Comparison of ENCODE assay signal across 31 cellular contexts in genomic region chr15:70876683-70877082, GRCh38. TPM values are rescaled to one million over a fixed set of nuclear protein-coding genes. Genes with fewer than 3 reads are reported as not detected.
"Had no signal": no experiment of that assay in that cellular context is flagged by ENCODE, and none has a peak within 500 bp of the region (broad histone marks: within the 10 kb centered on the region; RNA-seq: fewer than 3 reads in every experiment).

No MANE protein-coding gene starts in this region.

- H3K36me3 Mint-ChIP-seq: activated CD4-positive, alpha-beta memory T cell treated with anti-CD3 and anti-CD28 coated beads for 36 hours; activated naive CD4-positive, alpha-beta T cell treated with anti-CD3 and anti-CD28 coated beads, Interleukin-2, amount 50 U/mL, for 72 hours had no signal

- H3K4me3 ChIP-seq: adrenal gland, K562 had no signal

- H3K4me1 ChIP-seq: adrenal gland had no signal

- H3K4me1 Mint-ChIP-seq: activated B cell treated with CpG ODN at 0.5 μM for 24 hours, brain had no signal

- H3K27me3 ChIP-seq: adrenal gland had no signal

- ATAC-seq: activated naive CD4-positive, alpha-beta T cell treated with anti-CD3 and anti-CD28 coated beads, Interleukin-2, amount 50 U/mL, for 72 hours; activated T-cell treated with anti-CD3 and anti-CD28 coated beads, Interleukin-2, amount 50 U/mL, for 4 hours; K562 had no signal

- H3K36me3 ChIP-seq: adrenal gland had no signal

- H3K9me3 ChIP-seq: adrenal gland had no signal

- H3K4me3 Mint-ChIP-seq: activated B cell treated with CpG ODN at 0.5 μM for 24 hours; activated CD4-positive, alpha-beta memory T cell treated with anti-CD3 and anti-CD28 coated beads for 36 hours; activated naive CD4-positive, alpha-beta T cell treated with anti-CD3 and anti-CD28 coated beads for 36 hours; activated T-cell treated with anti-CD3 and anti-CD28 coated beads, Interleukin-2, amount 50 U/mL, for 4 hours; activated T-helper 1 cell treated with anti-CD3 and anti-CD28 coated beads, Interleukin-12 subunit alpha, Interleukin-12 subunit beta, Interleukin-2, Interleukin-4 antibody, amounts not matched to agents 30 ng/mL and 10 ng/mL and 1 ng/mL, durations not matched to agents 14 hours and 24 hours and 36 hours; brain had no signal

- FAIRE-seq: astrocyte, K562 had no signal

- DNase-seq: activated B cell treated with CpG ODN at 0.5 μM for 24 hours; activated CD4-positive, alpha-beta memory T cell treated with anti-CD3 and anti-CD28 coated beads for 36 hours; activated CD4-positive, alpha-beta T cell treated with anti-CD3 and anti-CD28 coated beads for 4 hours; activated CD4-positive, alpha-beta T cell treated with anti-CD3 and anti-CD28 coated beads, Interleukin-2, amount 50 U/mL, for 1 hour; activated CD4-positive, CD25-positive, alpha-beta regulatory T cell treated with anti-CD3 and anti-CD28 coated beads, Interleukin-2, amount 50 U/mL, for 72 hours; activated CD8-positive, alpha-beta memory T cell treated with anti-CD3 and anti-CD28 coated beads, Interleukin-2, amount 50 U/mL, for 4 hours; activated gamma-delta T cell treated with Interleukin-2 at 50 U/mL for 16 hours; activated naive CD4-positive, alpha-beta T cell treated with anti-CD3 and anti-CD28 coated beads for 36 hours; activated T-cell treated with anti-CD3 and anti-CD28 coated beads for 4 hours; activated T-cell treated with anti-CD3 and anti-CD28 coated beads, Interleukin-2, amount 50 U/mL, for 4 hours; adrenal gland; central memory CD4-positive, alpha-beta T cell; NCI-H1048; NCI-H1105 treated with DMSO at 0.1 percent for 48 hours; NCI-H1436; NCI-H1694; NCI-H2029; NCI-H345; NCI-H524 treated with DMSO at 0.1 percent for 48 hours; NK-92 treated with Interleukin-12 subunit alpha and Interleukin-12 subunit beta, amount 100 ng/mL, for 24 hours; OCI-M1; Right ventricle myocardium superior; SW 1271; T-helper 1 cell; T-helper 2 cell; T-helper 9 cell had no signal

- H3K9me3 Mint-ChIP-seq: activated B cell treated with CpG ODN at 0.5 μM for 24 hours; activated CD4-positive, alpha-beta memory T cell treated with anti-CD3 and anti-CD28 coated beads for 36 hours; activated naive CD4-positive, alpha-beta T cell treated with anti-CD3 and anti-CD28 coated beads for 36 hours; activated naive CD4-positive, alpha-beta T cell treated with anti-CD3 and anti-CD28 coated beads, Interleukin-2, amount 50 U/mL, for 72 hours; activated T-helper 1 cell treated with anti-CD3 and anti-CD28 coated beads, Interleukin-12 subunit alpha, Interleukin-12 subunit beta, Interleukin-2, Interleukin-4 antibody, amounts not matched to agents 30 ng/mL and 10 ng/mL and 1 ng/mL, durations not matched to agents 14 hours and 24 hours and 36 hours had no signal

- H3K27ac ChIP-seq: adrenal gland had no signal

- H3K27ac Mint-ChIP-seq: activated B cell treated with CpG ODN at 0.5 μM for 24 hours; activated CD4-positive, alpha-beta memory T cell treated with anti-CD3 and anti-CD28 coated beads for 36 hours; activated naive CD4-positive, alpha-beta T cell treated with anti-CD3 and anti-CD28 coated beads for 36 hours; activated naive CD4-positive, alpha-beta T cell treated with anti-CD3 and anti-CD28 coated beads, Interleukin-2, amount 50 U/mL, for 72 hours; activated T-helper 1 cell treated with anti-CD3 and anti-CD28 coated beads, Interleukin-12 subunit alpha, Interleukin-12 subunit beta, Interleukin-2, Interleukin-4 antibody, amounts not matched to agents 30 ng/mL and 10 ng/mL and 1 ng/mL, durations not matched to agents 14 hours and 24 hours and 36 hours; brain had no signal

RNA-seq across cellular contexts. Expression of gene THAP10, which starts 15.6 kb away (rescaled TPM):
- total RNA-seq: activated naive CD4-positive, alpha-beta T cell treated with anti-CD3 and anti-CD28 coated beads for 36 hours; activated T-cell treated with anti-CD3 and anti-CD28 coated beads, Interleukin-2, amount 50 U/mL, for 4 hours; activated T-helper 1 cell treated with anti-CD3 and anti-CD28 coated beads, Interleukin-12 subunit alpha, Interleukin-12 subunit beta, Interleukin-2, Interleukin-4 antibody, amounts not matched to agents 30 ng/mL and 10 ng/mL and 1 ng/mL, durations not matched to agents 14 hours and 24 hours and 36 hours had no signal

RNA-seq across cellular contexts. Expression of gene LRRC49, which starts 15.9 kb away (rescaled TPM):
- total RNA-seq: activated naive CD4-positive, alpha-beta T cell treated with anti-CD3 and anti-CD28 coated beads for 36 hours; activated naive CD4-positive, alpha-beta T cell treated with anti-CD3 and anti-CD28 coated beads, Interleukin-2, amount 50 U/mL, for 72 hours; activated T-cell treated with anti-CD3 and anti-CD28 coated beads, Interleukin-2, amount 50 U/mL, for 4 hours; activated T-helper 1 cell treated with anti-CD3 and anti-CD28 coated beads, Interleukin-12 subunit alpha, Interleukin-12 subunit beta, Interleukin-2, Interleukin-4 antibody, amounts not matched to agents 30 ng/mL and 10 ng/mL and 1 ng/mL, durations not matched to agents 14 hours and 24 hours and 36 hours; K562 had no signal

RNA-seq across cellular contexts. Expression of gene LARP6, which starts 22.7 kb away (rescaled TPM):
- total RNA-seq: activated B cell treated with CpG ODN at 0.5 μM for 24 hours; activated naive CD4-positive, alpha-beta T cell treated with anti-CD3 and anti-CD28 coated beads for 36 hours; activated T-helper 1 cell treated with anti-CD3 and anti-CD28 coated beads, Interleukin-12 subunit alpha, Interleukin-12 subunit beta, Interleukin-2, Interleukin-4 antibody, amounts not matched to agents 30 ng/mL and 10 ng/mL and 1 ng/mL, durations not matched to agents 14 hours and 24 hours and 36 hours; K562 had no signal
- polyA plus RNA-seq: K562 had no signal
